8 cellular contexts compared by ENCODE assay signal in the genomic region with DNA sequence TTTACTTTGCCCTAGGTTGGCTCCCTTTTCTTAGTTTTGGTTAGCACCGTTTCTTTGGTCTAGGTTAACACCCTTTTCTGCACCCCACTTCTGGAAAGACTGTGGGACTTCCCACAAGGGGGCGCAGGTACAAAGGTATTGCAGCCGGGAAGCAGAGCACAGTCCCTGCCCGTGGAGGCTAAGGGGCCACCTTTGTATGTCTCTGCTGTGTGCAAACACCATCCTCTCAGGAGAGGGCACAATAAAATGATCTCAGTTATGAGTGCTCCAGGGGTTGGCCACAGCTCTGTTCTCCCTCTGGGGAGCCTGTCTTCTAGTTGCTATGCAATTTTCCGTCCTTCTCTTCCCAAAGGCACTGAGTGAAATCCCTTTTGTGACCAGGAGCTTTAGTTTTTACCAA. TPM values are rescaled to one million over a fixed set of nuclear protein-coding genes. Genes with fewer than 3 reads are reported as not detected.
DNase-seq lines count a peak whose midpoint lies in the region; ATAC-seq lines count a peak whose summit lies in the region.

No MANE protein-coding gene starts in this region.

- DNase-seq in Right ventricle myocardium superior, result no peak
- DNase-seq in cardiac septum (ENCODE audit: low spot score), result no peak
- DNase-seq in NCI-H345 (lab: John Stamatoyannopoulos, UW), result peak; percentile 83
- DNase-seq in activated CD8-positive, alpha-beta memory T cell treated with anti-CD3 and anti-CD28 coated beads, Interleukin-2, amount 50 U/mL, for 4 hours, result peak; percentile 18
- DNase-seq in glomerular visceral epithelial cell (ENCODE audit: extremely low spot score), result peak; percentile 20
- DNase-seq in stimulated activated CD4-positive, alpha-beta T cell treated with anti-CD3 and anti-CD28 coated beads, Interleukin-1b, Interleukin-23, amount 100 ng/mL, for 48 hours, result peak; percentile 42
- no peak for DNase-seq in epidermal melanocyte (ENCODE audit: insufficient read length, low spot score)

- ATAC-seq in Right ventricle myocardium superior (ENCODE audit: poor library complexity) (peak; percentile 57), HG03139 (IDR thresholded peaks at IDR 0.05; ENCODE audit: unreplicated experiment) (no peak)

- intact Hi-C loops in Right ventricle myocardium superior (cut with DNase I), result no loop called here
- intact Hi-C loops in cardiac septum (cut with DNase I), result no loop called here

RNA-seq across cellular contexts. Expression of gene TMC5, which starts 28.4 kb away (rescaled TPM):
- total RNA-seq in Right ventricle myocardium superior (not detected), cardiac septum (not detected)

Comparison
In these comparisons a context has a peak if more than half of its experiments do, and no peak if none do; other contexts are left out.
1. DNase-seq: peak in NCI-H345 (single experiment), activated CD8-positive, alpha-beta memory T cell treated with anti-CD3 and anti-CD28 coated beads, Interleukin-2, amount 50 U/mL, for 4 hours (single experiment), glomerular visceral epithelial cell (single experiment) and stimulated activated CD4-positive, alpha-beta T cell treated with anti-CD3 and anti-CD28 coated beads, Interleukin-1b, Interleukin-23, amount 100 ng/mL, for 48 hours (single experiment); none in Right ventricle myocardium superior (single experiment), cardiac septum (single experiment) and epidermal melanocyte (single experiment).